ENCODE assay signal across 26 cellular contexts in genomic region chr1:19750101-19750881, GRCh38. TPM values are rescaled to one million over a fixed set of nuclear protein-coding genes. Genes with fewer than 3 reads are reported as not detected.
DNase-seq lines count a peak whose midpoint lies in the region; ATAC-seq, FAIRE-seq and TF ChIP-seq lines count a peak whose summit lies in the region.
"Had no signal": no experiment of that assay in that cellular context is flagged by ENCODE, and none has a peak within 500 bp of the region (broad histone marks: within the 10 kb centered on the region; RNA-seq: fewer than 3 reads in every experiment).

No MANE protein-coding gene starts in this region.

- H3K4me3 ChIP-seq in A549 (no peak overlapping the region), GM23248 (no peak overlapping the region), RWPE2 (ENCODE audit: severe bottlenecking) (no peak overlapping the region), fibroblast of pulmonary artery (replicated peaks; ENCODE audit: low read depth, low read length) (no peak overlapping the region), suprapubic skin (no peak overlapping the region), tibial artery (no peak overlapping the region)
- H3K4me3 ChIP-seq: SJSA1 had no signal

- H3K4me2 ChIP-seq in A549 (no peak overlapping the region), GM23248 (ENCODE audit: unreplicated experiment) (peak overlapping the region; percentile 0)

- FAIRE-seq in A549 (lab: Jason Lieb, UNC), result no peak
- FAIRE-seq: astrocyte, endometrium, frontal cortex, GM18507 had no signal

- WGBS in A549 (ENCODE audit: missing lambda C conversion rate), result 89% methylated on average over 15 of the region's 15 CpGs
- WGBS in GM23248 (ENCODE audit: low coverage in 1 of 2, low lambda C conversion rate in 2 of 2, missing lambda C conversion rate in 2 of 2), 2 experiments, result 67 to 69% methylated on average over 15 of the region's 15 CpGs
- WGBS in suprapubic skin, result 91% methylated on average over 15 of the region's 15 CpGs

- no peak overlapping the region for H3K9ac ChIP-seq in GM23248

- intact Hi-C loops in tibial artery (cut with DNase I; ENCODE audit: low total_unique reads), result no loop called here
- intact Hi-C loops in activated CD4-positive, alpha-beta T cell treated with anti-CD3 and anti-CD28 coated beads for 36 hours (cut with DNase I, micrococcal nuclease), result no loop called here

- TF ChIP-seq CTCF in A549 (IDR thresholded peaks at IDR 0.05), result no peak
- TF ChIP-seq CTCF in RWPE2 (IDR thresholded peaks at IDR 0.05; ENCODE audit: poor library complexity, severe bottlenecking), result no peak
- TF ChIP-seq CTCF in fibroblast of pulmonary artery (IDR thresholded peaks at IDR 0.05; ENCODE audit: low read length, missing control alignments), result no peak
- no peak for TF ChIP-seq CTCF in suprapubic skin (IDR thresholded peaks at IDR 0.05)
- no peak for TF ChIP-seq CTCF in tibial artery (IDR thresholded peaks at IDR 0.05)

- no peaks in the 10 kb centered on the region for H3K9me3 Mint-ChIP-seq in activated CD4-positive, alpha-beta T cell treated with anti-CD3 and anti-CD28 coated beads for 36 hours (ENCODE audit: low read depth)
- H3K9me3 Mint-ChIP-seq: activated CD4-positive, alpha-beta memory T cell treated with anti-CD3 and anti-CD28 coated beads, Interleukin-2, amount 10 ng/mL, durations not matched to agents 7 days and 5 days; naive thymus-derived CD8-positive, alpha-beta T cell; WTC11 had no signal

- CTCF ChIA-PET in A549 (lab: Yijun Ruan, JAX), result interaction anchor here (1.6 kb wide), 1 partner anchor 11 kb away, joined by 3 read pairs; no protein-coding TSS in a partner anchor
- CTCF ChIA-PET in activated CD4-positive, alpha-beta T cell treated with anti-CD3 and anti-CD28 coated beads for 36 hours (lab: Charles Lee), result interaction anchor here (0.7 kb wide), 1 partner anchor 14 kb away, joined by 3 read pairs; no protein-coding TSS in a partner anchor

- no peak overlapping the region for H2AFZ ChIP-seq in GM23248

- peaks cover 23% of the 10 kb centered on the region for H3K36me3 Mint-ChIP-seq in activated CD4-positive, alpha-beta T cell treated with anti-CD3 and anti-CD28 coated beads for 36 hours (ENCODE audit: low read depth)
- H3K36me3 Mint-ChIP-seq: WTC11 had no signal

- no peak for TF ChIP-seq POLR2A in A549 (IDR thresholded peaks at IDR 0.05; ENCODE audit: low read length)
- TF ChIP-seq POLR2A in suprapubic skin (IDR thresholded peaks at IDR 0.05), result no peak

- POLR2A ChIA-PET in A549 (lab: Yijun Ruan, JAX), result no interaction called here
- POLR2A ChIA-PET in activated CD4-positive, alpha-beta T cell treated with anti-CD3 and anti-CD28 coated beads for 36 hours (lab: Charles Lee), result no interaction called here

- TF ChIP-seq RAD21 in A549 (conservative IDR thresholded peaks at IDR 0.05 in 1 of 2, IDR thresholded peaks at IDR 0.05 in 1 of 2), result no peak

- no peaks in the 10 kb centered on the region for H4K20me1 ChIP-seq in GM23248 (ENCODE audit: insufficient read depth)

- H3K36me3 ChIP-seq in GM23248 (ENCODE audit: low read depth) (no peaks in the 10 kb centered on the region), RWPE2 (ENCODE audit: low read depth) (0 out of 2 replicates have a peak, but pooled peaks cover 5% of the 10 kb centered on the region), suprapubic skin (peaks cover 38% of the 10 kb centered on the region), tibial artery (peaks cover 32 to 91% (median 44%) of the 10 kb centered on the region in 3 donors)

- no peaks in the 10 kb centered on the region for H3K4me1 Mint-ChIP-seq in activated CD4-positive, alpha-beta T cell treated with anti-CD3 and anti-CD28 coated beads for 36 hours
- H3K4me1 Mint-ChIP-seq: activated CD4-positive, alpha-beta memory T cell treated with anti-CD3 and anti-CD28 coated beads, Interleukin-2, amount 10 ng/mL, durations not matched to agents 7 days and 5 days; memory B cell; naive thymus-derived CD8-positive, alpha-beta T cell; WTC11 had no signal

- no peak overlapping the region for H3K4me3 Mint-ChIP-seq in activated CD4-positive, alpha-beta T cell treated with anti-CD3 and anti-CD28 coated beads for 36 hours
- H3K4me3 Mint-ChIP-seq: activated CD4-positive, alpha-beta memory T cell treated with anti-CD3 and anti-CD28 coated beads, Interleukin-2, amount 10 ng/mL, durations not matched to agents 7 days and 5 days; CD4-positive, CD25-positive, alpha-beta regulatory T cell; memory B cell; naive thymus-derived CD8-positive, alpha-beta T cell; WTC11 had no signal

- ATAC-seq in A549 (no peak), RWPE2 (ENCODE audit: low read depth) (peak; percentile 38; the same call in 1 of the 3 replicates)
- ATAC-seq in activated CD4-positive, alpha-beta T cell treated with anti-CD3 and anti-CD28 coated beads for 36 hours, result no peak
- ATAC-seq: naive thymus-derived CD8-positive, alpha-beta T cell; WTC11 had no signal

- no peaks in the 10 kb centered on the region for H3K4me1 ChIP-seq in A549
- H3K4me1 ChIP-seq in GM23248 (ENCODE audit: insufficient read depth), result peaks cover 14% of the 10 kb centered on the region
- H3K4me1 ChIP-seq in RWPE2 (ENCODE audit: insufficient read depth, poor library complexity, severe bottlenecking), result no peaks in the 10 kb centered on the region
- H3K4me1 ChIP-seq in suprapubic skin, result no peaks in the 10 kb centered on the region
- peaks cover 0 to 17% (median 6%) of the 10 kb centered on the region in 4 donors for H3K4me1 ChIP-seq in tibial artery
- H3K4me1 ChIP-seq: SJSA1 had no signal

- in situ Hi-C loops in GM23248 (cut with MboI), result no loop called here

- DNase-seq in A549 (ENCODE audit: low read depth in 1 of 2, low spot score in 1 of 2) (no peak), GM23248 (peak; percentile 88), RWPE2 (ENCODE audit: low spot score) (no peak), fibroblast of pulmonary artery (ENCODE audit: low read depth) (peak; percentile 28), suprapubic skin (ENCODE audit: low spot score in 2 of 2) (no peak), tibial artery (no peak), NCI-H345 (lab: John Stamatoyannopoulos, UW) (no peak)
- DNase-seq in activated CD4-positive, alpha-beta T cell treated with anti-CD3 and anti-CD28 coated beads for 36 hours, result no peak
- DNase-seq: activated CD4-positive, alpha-beta memory T cell treated with anti-CD3 and anti-CD28 coated beads, Interleukin-2, amount 10 ng/mL, durations not matched to agents 7 days and 5 days; activated naive CD4-positive, alpha-beta T cell treated with Interleukin-2 at 50 U/mL for 16 hours; activated T-cell treated with anti-CD3 and anti-CD28 coated beads, Interleukin-2, amount 50 U/mL, for 1 hour; CD4-positive, CD25-positive, alpha-beta regulatory T cell; DMS53; Kasumi-1; kidney glomerular epithelial cell; naive thymus-derived CD8-positive, alpha-beta T cell; NCI-H524 treated with DMSO at 0.1 percent for 48 hours; T-helper 2 cell had no signal

- H3K27ac ChIP-seq in A549 (no peak overlapping the region), GM23248 (peak overlapping the region; percentile 42), RWPE2 (ENCODE audit: poor library complexity, severe bottlenecking) (no peak overlapping the region), suprapubic skin (no peak overlapping the region), tibial artery (no peak overlapping the region)
- H3K27ac ChIP-seq: SJSA1 had no signal

- H3K79me2 ChIP-seq in GM23248 (ENCODE audit: insufficient read depth), result no peaks in the 10 kb centered on the region

- H3K27me3 ChIP-seq in GM23248 (replicated peaks; ENCODE audit: insufficient read depth), result no peaks in the 10 kb centered on the region
- H3K27me3 ChIP-seq in RWPE2 (ENCODE audit: insufficient read depth, poor library complexity, severe bottlenecking), result no peaks in the 10 kb centered on the region
- H3K27me3 ChIP-seq in suprapubic skin, result no peaks in the 10 kb centered on the region
- H3K27me3 ChIP-seq in tibial artery, result no peaks in the 10 kb centered on the region
- H3K27me3 ChIP-seq: SJSA1 had no signal

- no peak overlapping the region for H3K27ac Mint-ChIP-seq in activated CD4-positive, alpha-beta T cell treated with anti-CD3 and anti-CD28 coated beads for 36 hours
- H3K27ac Mint-ChIP-seq: activated CD4-positive, alpha-beta memory T cell treated with anti-CD3 and anti-CD28 coated beads, Interleukin-2, amount 10 ng/mL, durations not matched to agents 7 days and 5 days; CD4-positive, CD25-positive, alpha-beta regulatory T cell; memory B cell; naive thymus-derived CD8-positive, alpha-beta T cell; progenitor cell of endocrine pancreas; WTC11 had no signal

- H3K9me2 ChIP-seq in GM23248 (ENCODE audit: insufficient read depth), result no peaks in the 10 kb centered on the region

- TF ChIP-seq EP300 in A549 (IDR thresholded peaks at IDR 0.05) (no peak), suprapubic skin (IDR thresholded peaks at IDR 0.05) (no peak)

- no peaks in the 10 kb centered on the region for H3K27me3 Mint-ChIP-seq in activated CD4-positive, alpha-beta T cell treated with anti-CD3 and anti-CD28 coated beads for 36 hours
- H3K27me3 Mint-ChIP-seq: activated CD4-positive, alpha-beta memory T cell treated with anti-CD3 and anti-CD28 coated beads, Interleukin-2, amount 10 ng/mL, durations not matched to agents 7 days and 5 days; CD4-positive, CD25-positive, alpha-beta regulatory T cell; memory B cell; naive thymus-derived CD8-positive, alpha-beta T cell; progenitor cell of endocrine pancreas had no signal

- H3F3A ChIP-seq in GM23248 (ENCODE audit: insufficient read depth), result no peaks in the 10 kb centered on the region

- H3K9me3 ChIP-seq in A549 (no peaks in the 10 kb centered on the region), GM23248 (ENCODE audit: low read depth) (no peaks in the 10 kb centered on the region), RWPE2 (ENCODE audit: severe bottlenecking) (no peaks in the 10 kb centered on the region), suprapubic skin (no peaks in the 10 kb centered on the region), tibial artery (no peaks in the 10 kb centered on the region)
- H3K9me3 ChIP-seq: SJSA1 had no signal

TF ChIP-seq in A549, 52 proteins besides CTCF, POLR2A, EP300 and RAD21:
- TF ChIP-seq MAFK (IDR thresholded peaks at IDR 0.05; ENCODE audit: partially characterized antibody) (peak; percentile 65), CBX8 (IDR thresholded peaks at IDR 0.05) (no peak)
TF ChIP-seq in A549: peak in this region for 1.

RNA-seq across cellular contexts. Expression of gene TMCO4, which starts 49.4 kb away (rescaled TPM):
- polyA plus RNA-seq in A549 (2011; rRNA removed) (4.0 and 6.0 TPM in 2 replicates), A549 (2017; fragmentation: RNase III; extraction: RNeasy Plus Mini Kit Qiagen cat#74134 plus additional on column Dnase treatment) (3.9 to 5.3 TPM (median 4.6 TPM) in 3 replicates), GM23248 (2016; fragmentation: Nextera tagmentation; extraction: Ambion mirVana) (10.5 and 10.7 TPM in 2 replicates)
- polyA plus RNA-seq in A549 (2012; cell fraction: cytosol; rRNA removed), result 3.6 and 4.8 TPM in 2 replicates
- 6.9 and 8.0 TPM in 2 replicates for polyA plus RNA-seq in A549 (2012; cell fraction: nucleus; rRNA removed)
- 7.0 and 7.4 TPM in 2 replicates for polyA minus RNA-seq in A549 (2011; rRNA and poly(A)+ RNA removed)
- 24.5 and 25.9 TPM in 2 replicates for total RNA-seq in GM23248 (2014; rRNA removed; shearing (Covaris generic))
- total RNA-seq in suprapubic skin, result 10 to 100 TPM; 11.6 to 23.8 (median 15.0) TPM
- total RNA-seq in activated CD4-positive, alpha-beta T cell treated with anti-CD3 and anti-CD28 coated beads for 36 hours, result 10 to 100 TPM; 13.2 to 15.6 TPM

Comparison
In these comparisons a context has a peak if more than half of its experiments do, and no peak if none do; other contexts are left out.
1. DNase-seq: peak in GM23248 (single experiment) and fibroblast of pulmonary artery (single experiment); none in A549 (0 of 2), RWPE2 (single experiment), suprapubic skin (0 of 2), tibial artery (0 of 2), NCI-H345 (single experiment) and activated CD4-positive, alpha-beta T cell treated with anti-CD3 and anti-CD28 coated beads for 36 hours (single experiment).